11 cellular contexts compared by ENCODE assay signal in genomic region chr20:50296450-50297375, GRCh38.
DNase-seq lines count a peak whose midpoint lies in the region; ATAC-seq and TF ChIP-seq lines count a peak whose summit lies in the region.
"Had no signal": no experiment of that assay in that cellular context is flagged by ENCODE, and none has a peak within 500 bp of the region (broad histone marks: within the 10 kb centered on the region; RNA-seq: fewer than 3 reads in every experiment).

No MANE protein-coding gene starts in this region.

- no peaks in the 10 kb centered on the region for H3K36me3 Mint-ChIP-seq in activated CD4-positive, alpha-beta memory T cell treated with anti-CD3 and anti-CD28 coated beads, Interleukin-2, amount 10 ng/mL, durations not matched to agents 7 days and 5 days (ENCODE audit: low read depth)
- H3K36me3 Mint-ChIP-seq: activated naive CD8-positive, alpha-beta T cell had no signal

- no peaks in the 10 kb centered on the region for H4K20me1 ChIP-seq in GM23248 (ENCODE audit: insufficient read depth)

- TF ChIP-seq CTCF in esophagus muscularis mucosa (IDR thresholded peaks at IDR 0.05) (no peak), neutrophil (IDR thresholded peaks at IDR 0.05) (no peak)

- no peak for ATAC-seq in HG03354 (IDR thresholded peaks at IDR 0.05; ENCODE audit: poor library complexity, severe bottlenecking, unreplicated experiment)

- H3K36me3 ChIP-seq in ACC112 (ENCODE audit: insufficient read depth, low read length) (no peaks in the 10 kb centered on the region), GM23248 (ENCODE audit: low read depth) (no peaks in the 10 kb centered on the region), esophagus muscularis mucosa (no peaks in the 10 kb centered on the region), neutrophil (no peaks in the 10 kb centered on the region)

- no peaks in the 10 kb centered on the region for H3K9me3 Mint-ChIP-seq in activated CD4-positive, alpha-beta memory T cell treated with anti-CD3 and anti-CD28 coated beads, Interleukin-2, amount 10 ng/mL, durations not matched to agents 7 days and 5 days

- H3F3A ChIP-seq in GM23248 (ENCODE audit: insufficient read depth) = 0 out of 2 replicates have a peak, but pooled peaks cover 12% of the 10 kb centered on the region

- TF ChIP-seq EP300 in esophagus muscularis mucosa (IDR thresholded peaks at IDR 0.05) = no peak

- H3K79me2 ChIP-seq in ACC112 (ENCODE audit: control insufficient read depth, insufficient read depth, low read length, unreplicated experiment) (no peaks in the 10 kb centered on the region), GM23248 (ENCODE audit: insufficient read depth) (no peaks in the 10 kb centered on the region)

- H3K4me3 ChIP-seq in ACC112 (ENCODE audit: low read depth, low read length) = no peak overlapping the region
- H3K4me3 ChIP-seq in GM23248 = no peak overlapping the region
- no peak overlapping the region for H3K4me3 ChIP-seq in esophagus muscularis mucosa
- peak overlapping the region; percentile 45 to 49 for H3K4me3 ChIP-seq in neutrophil (ENCODE audit: low read depth in 1 of 2, low read length in 1 of 2)

- POLR2A ChIA-PET in activated CD4-positive, alpha-beta memory T cell treated with anti-CD3 and anti-CD28 coated beads, Interleukin-2, amount 10 ng/mL, durations not matched to agents 7 days and 5 days (lab: Charles Lee) = interaction anchor here (1.2 kb wide), 1 partner anchor 70 kb away, joined by 3 read pairs; no protein-coding TSS in a partner anchor

- H3K9me2 ChIP-seq in GM23248 (ENCODE audit: insufficient read depth) = no peaks in the 10 kb centered on the region

- peak; percentile 59 for DNase-seq in GM23248
- DNase-seq in esophagus muscularis mucosa (ENCODE audit: extremely low spot score) = no peak
- no peak for DNase-seq in NCI-H526 (lab: John Stamatoyannopoulos, UW)
- no peak for DNase-seq in NCI-H1930 (lab: John Stamatoyannopoulos, UW)
- no peak for DNase-seq in activated CD4-positive, alpha-beta memory T cell treated with anti-CD3 and anti-CD28 coated beads, Interleukin-2, amount 10 ng/mL, durations not matched to agents 7 days and 5 days
- DNase-seq: NCI-H1694, trophoblast cell had no signal

- H2AFZ ChIP-seq in ACC112 (ENCODE audit: low read length, unreplicated experiment) (no peak overlapping the region), GM23248 (0 out of 2 replicates have a peak overlapping the region, but pooled peaks have one; percentile 39)

- no peak overlapping the region for H3K4me2 ChIP-seq in GM23248 (ENCODE audit: unreplicated experiment)

- H3K9me3 ChIP-seq in GM23248 (ENCODE audit: low read depth) (no peaks in the 10 kb centered on the region), esophagus muscularis mucosa (no peaks in the 10 kb centered on the region), neutrophil (no peaks in the 10 kb centered on the region)

- in situ Hi-C loops in GM23248 (cut with MboI) = no loop called here

- intact Hi-C loops in esophagus muscularis mucosa (cut with DNase I) = no loop called here

- no peak overlapping the region for H3K27ac Mint-ChIP-seq in activated CD4-positive, alpha-beta memory T cell treated with anti-CD3 and anti-CD28 coated beads, Interleukin-2, amount 10 ng/mL, durations not matched to agents 7 days and 5 days
- H3K27ac Mint-ChIP-seq: activated naive CD8-positive, alpha-beta T cell had no signal

- peaks cover 38% of the 10 kb centered on the region for H3K4me1 Mint-ChIP-seq in activated CD4-positive, alpha-beta memory T cell treated with anti-CD3 and anti-CD28 coated beads, Interleukin-2, amount 10 ng/mL, durations not matched to agents 7 days and 5 days

- H3K4me1 ChIP-seq in ACC112 (ENCODE audit: control insufficient read depth, insufficient read depth, low read length, unreplicated experiment) (peaks cover 13% of the 10 kb centered on the region), GM23248 (ENCODE audit: insufficient read depth) (peaks cover 13% of the 10 kb centered on the region), esophagus muscularis mucosa (peaks cover 16 to 39% (median 33%) of the 10 kb centered on the region in 4 donors), neutrophil (ENCODE audit: control insufficient read depth in 1 of 2, insufficient read depth in 1 of 2, low read depth in 1 of 2, low read length in 1 of 2) (peaks cover 54 to 57% of the 10 kb centered on the region in 2 experiments)

- H3K27ac ChIP-seq in ACC112 (ENCODE audit: low read depth, low read length) = peak overlapping the region; percentile 21; the same call in 1 of the 2 replicates
- H3K27ac ChIP-seq in GM23248 = peak overlapping the region; percentile 14; the same call in 1 of the 2 replicates
- H3K27ac ChIP-seq in esophagus muscularis mucosa (replicated peaks in 1 of 4) = peak overlapping the region; percentile 57 to 77 (median 71)
- peak overlapping the region; percentile 96 for H3K27ac ChIP-seq in neutrophil

- no peak overlapping the region for H3K4me3 Mint-ChIP-seq in activated CD4-positive, alpha-beta memory T cell treated with anti-CD3 and anti-CD28 coated beads, Interleukin-2, amount 10 ng/mL, durations not matched to agents 7 days and 5 days
- H3K4me3 Mint-ChIP-seq: activated naive CD8-positive, alpha-beta T cell had no signal

- no peak overlapping the region; the same call in 1 of the 2 replicates for H3K9ac ChIP-seq in GM23248

- peaks cover 14% of the 10 kb centered on the region for H3K27me3 Mint-ChIP-seq in activated CD4-positive, alpha-beta memory T cell treated with anti-CD3 and anti-CD28 coated beads, Interleukin-2, amount 10 ng/mL, durations not matched to agents 7 days and 5 days
- H3K27me3 Mint-ChIP-seq: activated naive CD8-positive, alpha-beta T cell had no signal

- no peak for TF ChIP-seq POLR2A in esophagus muscularis mucosa (IDR thresholded peaks at IDR 0.05; ENCODE audit: low read depth)

- 62 to 65% methylated on average over 18 of the region's 18 CpGs for WGBS in GM23248 (ENCODE audit: low coverage in 1 of 2, low lambda C conversion rate in 2 of 2, missing lambda C conversion rate in 2 of 2), 2 experiments
- 88% methylated on average over 16 of the region's 18 CpGs for WGBS in esophagus muscularis mucosa

- H3K27me3 ChIP-seq in ACC112 (ENCODE audit: insufficient read depth, low read length) (no peaks in the 10 kb centered on the region), GM23248 (replicated peaks; ENCODE audit: insufficient read depth) (no peaks in the 10 kb centered on the region), esophagus muscularis mucosa (no peaks in the 10 kb centered on the region), neutrophil (no peaks in the 10 kb centered on the region)

- CTCF ChIA-PET in activated CD4-positive, alpha-beta memory T cell treated with anti-CD3 and anti-CD28 coated beads, Interleukin-2, amount 10 ng/mL, durations not matched to agents 7 days and 5 days (lab: Charles Lee) = interaction anchor here (1.0 kb wide), 1 partner anchor 99 kb away, joined by 3 read pairs; no protein-coding TSS in a partner anchor

Comparison
In these comparisons a context has a peak if more than half of its experiments do, and no peak if none do; other contexts are left out.
1. H3K27ac ChIP-seq: peak in every context shown above with its lines; median percentile 96 in neutrophil; 71 in esophagus muscularis mucosa; 21 in ACC112; 14 in GM23248.
2. H3K4me3 ChIP-seq: peak in neutrophil (2 of 2); none in ACC112 (single experiment), GM23248 (single experiment) and esophagus muscularis mucosa (0 of 4).